In the genomic region with DNA sequence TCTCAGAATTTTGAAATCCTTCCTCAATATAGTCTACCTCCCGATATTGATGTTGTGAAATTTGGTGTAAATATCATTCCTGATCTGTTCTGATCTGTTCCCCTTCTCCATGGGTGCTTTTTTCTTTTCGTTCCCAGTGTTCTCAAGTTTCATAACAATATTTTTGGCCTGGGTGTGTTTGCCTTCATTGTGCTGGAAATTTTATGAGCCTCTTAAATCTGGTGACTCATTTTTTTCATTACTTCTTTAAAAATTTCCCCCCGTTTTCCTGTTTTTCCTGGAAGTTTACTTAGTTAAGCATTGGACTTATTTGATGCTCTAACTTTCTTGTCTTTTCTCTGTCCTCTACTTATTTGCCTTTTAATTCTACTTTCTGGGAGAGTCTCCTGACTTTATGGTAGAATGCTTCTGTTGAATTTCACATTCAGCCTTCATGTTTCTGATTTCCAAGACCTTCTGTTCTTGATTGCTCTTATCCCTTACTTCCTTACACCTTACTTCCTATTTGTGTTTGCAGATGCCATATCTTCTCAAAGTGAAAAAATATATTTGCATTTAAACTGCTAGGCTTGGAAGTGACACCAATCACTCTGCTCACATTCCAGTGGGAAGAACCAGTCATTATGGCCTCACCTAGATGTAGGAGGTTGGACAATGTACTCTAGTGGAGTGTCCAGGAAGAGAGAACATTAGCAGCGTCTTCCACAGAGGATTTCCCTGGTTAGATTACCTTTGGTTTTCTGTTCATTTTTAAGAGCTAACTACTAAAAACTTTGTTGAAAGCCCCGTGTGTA, we compare ENCODE assay signal across 1 cellular context.
TF ChIP-seq lines count a peak whose summit lies in the region.

No MANE protein-coding gene starts in this region.

TF ChIP-seq in HepG2, 621 proteins besides CTCF, POLR2A, EP300 and RAD21 (continued from another document):
- no peak for TF ChIP-seq ZNF567 (CRISPR knock-in tag; IDR thresholded peaks at IDR 0.05; ENCODE audit: borderline replicate concordance)
- TF ChIP-seq ZFP41 (CRISPR knock-in tag; IDR thresholded peaks at IDR 0.05; ENCODE audit: borderline replicate concordance) = no peak
- no peak for TF ChIP-seq WIZ (CRISPR knock-in tag; IDR thresholded peaks at IDR 0.05)
- no peak for TF ChIP-seq POGZ (CRISPR knock-in tag; IDR thresholded peaks at IDR 0.05)
- TF ChIP-seq, protein P1, sequence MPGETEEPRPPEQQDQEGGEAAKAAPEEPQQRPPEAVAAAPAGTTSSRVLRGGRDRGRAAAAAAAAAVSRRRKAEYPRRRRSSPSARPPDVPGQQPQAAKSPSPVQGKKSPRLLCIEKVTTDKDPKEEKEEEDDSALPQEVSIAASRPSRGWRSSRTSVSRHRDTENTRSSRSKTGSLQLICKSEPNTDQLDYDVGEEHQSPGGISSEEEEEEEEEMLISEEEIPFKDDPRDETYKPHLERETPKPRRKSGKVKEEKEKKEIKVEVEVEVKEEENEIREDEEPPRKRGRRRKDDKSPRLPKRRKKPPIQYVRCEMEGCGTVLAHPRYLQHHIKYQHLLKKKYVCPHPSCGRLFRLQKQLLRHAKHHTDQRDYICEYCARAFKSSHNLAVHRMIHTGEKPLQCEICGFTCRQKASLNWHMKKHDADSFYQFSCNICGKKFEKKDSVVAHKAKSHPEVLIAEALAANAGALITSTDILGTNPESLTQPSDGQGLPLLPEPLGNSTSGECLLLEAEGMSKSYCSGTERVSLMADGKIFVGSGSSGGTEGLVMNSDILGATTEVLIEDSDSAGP (CRISPR knock-in tag; IDR thresholded peaks at IDR 0.05; ENCODE audit: borderline replicate concordance) = no peak
- no peak for TF ChIP-seq NCOA2 (CRISPR knock-in tag; IDR thresholded peaks at IDR 0.05)
- TF ChIP-seq PAF1 (CRISPR knock-in tag; IDR thresholded peaks at IDR 0.05) = no peak
TF ChIP-seq in HepG2: peak in this region for 0.
